8 cellular contexts compared by ENCODE assay signal in the genomic region with DNA sequence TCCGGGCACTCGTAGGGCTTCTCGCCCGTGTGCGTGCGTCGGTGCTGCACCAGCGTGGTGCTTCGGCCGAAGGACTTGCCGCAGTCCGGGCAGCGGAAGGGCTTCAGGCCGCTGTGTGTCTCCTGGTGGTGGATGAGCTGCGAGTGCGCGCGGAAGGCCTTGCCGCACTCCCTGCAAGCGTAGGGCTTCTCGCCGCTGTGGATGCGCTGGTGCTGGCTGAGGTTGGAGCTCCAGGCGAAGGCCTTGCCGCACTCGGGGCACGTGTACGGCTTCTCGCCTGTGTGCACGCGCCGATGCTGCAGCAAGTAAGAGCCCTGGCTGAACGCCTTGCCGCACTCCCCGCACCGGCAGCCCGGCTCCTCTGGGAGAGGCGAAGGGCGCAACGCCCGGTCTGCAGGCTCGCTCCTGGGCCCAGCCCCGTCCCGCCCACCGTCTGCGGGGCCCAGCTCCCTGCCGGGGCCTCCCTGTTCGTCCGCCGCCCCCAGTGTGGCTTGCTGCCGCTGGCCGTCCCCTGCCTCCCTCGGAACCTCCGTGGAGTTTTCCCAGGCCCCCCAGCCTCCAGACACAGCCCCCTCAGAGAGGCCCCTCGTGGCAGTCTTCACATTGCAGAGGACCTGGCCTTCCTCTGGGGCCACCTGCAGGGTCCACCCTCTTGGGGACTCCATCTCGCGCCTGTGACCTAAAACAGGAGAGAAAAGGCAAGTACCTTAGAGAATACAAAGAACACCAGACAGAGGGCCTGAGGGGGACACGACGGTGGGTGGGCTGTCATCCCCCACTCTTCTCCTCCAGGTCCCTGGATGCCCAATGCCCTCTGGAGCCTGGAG. TPM values are rescaled to one million over a fixed set of nuclear protein-coding genes. Genes with fewer than 3 reads are reported as not detected.
DNase-seq lines count a peak whose midpoint lies in the region; ATAC-seq and TF ChIP-seq lines count a peak whose summit lies in the region.

No MANE protein-coding gene starts in this region.

- no peak for DNase-seq in activated naive CD4-positive, alpha-beta T cell (lab: John Stamatoyannopoulos, UW)
- DNase-seq in central memory CD8-positive, alpha-beta T cell (ENCODE audit: low spot score in 2 of 2): no peak
- DNase-seq in left lung (peak in 1 of 2 donors; percentile 70), CD1c-positive myeloid dendritic cell (ENCODE audit: extremely low spot score) (no peak), BE2C (no peak)

- intact Hi-C loops in left lung (cut with DNase I): no loop called here

- H3K4me1 Mint-ChIP-seq in activated naive CD4-positive, alpha-beta T cell treated with anti-CD3 and anti-CD28 coated beads, Interleukin-2, amount 50 U/mL, for 24 hours: peaks cover 9% of the 10 kb centered on the region
- peaks cover 6% of the 10 kb centered on the region for H3K4me1 Mint-ChIP-seq in central memory CD8-positive, alpha-beta T cell

- H3K4me1 ChIP-seq in left lung: peaks cover 4 to 21% of the 10 kb centered on the region in 2 donors
- H3K4me1 ChIP-seq in urinary bladder (ENCODE audit: insufficient read depth): no peaks in the 10 kb centered on the region
- no peaks in the 10 kb centered on the region for H3K4me1 ChIP-seq in BE2C

- WGBS in urinary bladder: 21% methylated on average over 59 of the region's 59 CpGs

- H3K9me3 ChIP-seq in left lung (no peaks in the 10 kb centered on the region), BE2C (no peaks in the 10 kb centered on the region)

- peak overlapping the region; percentile 19 to 23 for H3K4me3 ChIP-seq in left lung
- peak overlapping the region; percentile 8 for H3K4me3 ChIP-seq in urinary bladder (ENCODE audit: low read depth, low read length)
- no peak overlapping the region for H3K4me3 ChIP-seq in BE2C (ENCODE audit: low read depth, low read length)

- no peaks in the 10 kb centered on the region for H3K36me3 ChIP-seq in left lung
- H3K36me3 ChIP-seq in urinary bladder (ENCODE audit: insufficient read depth): no peaks in the 10 kb centered on the region
- no peaks in the 10 kb centered on the region for H3K36me3 ChIP-seq in BE2C

- H3K27me3 ChIP-seq in left lung: peaks cover 21 to 56% of the 10 kb centered on the region in 2 donors
- H3K27me3 ChIP-seq in BE2C: no peaks in the 10 kb centered on the region

- peak overlapping the region; percentile 68 for H3K4me3 Mint-ChIP-seq in activated naive CD4-positive, alpha-beta T cell treated with anti-CD3 and anti-CD28 coated beads, Interleukin-2, amount 50 U/mL, for 24 hours
- H3K4me3 Mint-ChIP-seq in central memory CD8-positive, alpha-beta T cell: peak overlapping the region; percentile 45

- H3K27ac Mint-ChIP-seq in activated naive CD4-positive, alpha-beta T cell treated with anti-CD3 and anti-CD28 coated beads, Interleukin-2, amount 50 U/mL, for 24 hours: peak overlapping the region; percentile 23
- H3K27ac Mint-ChIP-seq in central memory CD8-positive, alpha-beta T cell (ENCODE audit: low read depth): no peak overlapping the region

- no peaks in the 10 kb centered on the region for H3K9me3 Mint-ChIP-seq in activated naive CD4-positive, alpha-beta T cell treated with anti-CD3 and anti-CD28 coated beads, Interleukin-2, amount 50 U/mL, for 24 hours
- no peaks in the 10 kb centered on the region for H3K9me3 Mint-ChIP-seq in central memory CD8-positive, alpha-beta T cell

- H3K36me3 Mint-ChIP-seq in activated naive CD4-positive, alpha-beta T cell treated with anti-CD3 and anti-CD28 coated beads, Interleukin-2, amount 50 U/mL, for 24 hours: no peaks in the 10 kb centered on the region
- H3K36me3 Mint-ChIP-seq in central memory CD8-positive, alpha-beta T cell (ENCODE audit: insufficient read depth): peaks cover 8% of the 10 kb centered on the region

- H3K27ac ChIP-seq in left lung: no peak overlapping the region
- H3K27ac ChIP-seq in urinary bladder (ENCODE audit: low read depth): no peak overlapping the region

- ATAC-seq in central memory CD8-positive, alpha-beta T cell (replicated peaks; ENCODE audit: extremely low read depth, poor library complexity, severe bottlenecking): no peak
- ATAC-seq in left lung (no peak), GM19324 (IDR thresholded peaks at IDR 0.05; ENCODE audit: low FRiP score, unreplicated experiment) (no peak)

- no peak for TF ChIP-seq CTCF in left lung (IDR thresholded peaks at IDR 0.05)
- TF ChIP-seq CTCF in BE2C (IDR thresholded peaks at IDR 0.05; ENCODE audit: low read depth, low read length): no peak

- H3K27me3 Mint-ChIP-seq in activated naive CD4-positive, alpha-beta T cell treated with anti-CD3 and anti-CD28 coated beads, Interleukin-2, amount 50 U/mL, for 24 hours: no peaks in the 10 kb centered on the region
- H3K27me3 Mint-ChIP-seq in central memory CD8-positive, alpha-beta T cell: no peaks in the 10 kb centered on the region

RNA-seq across cellular contexts. Expression of a gene that starts 3.9 kb away (rescaled TPM):
- total RNA-seq in left lung: 10 to 100 TPM in 1 of 2 donors, 1 to 10 TPM in 1; 9.8 to 10.2 TPM
- total RNA-seq in urinary bladder: 0.69 TPM
- 19.3 TPM for polyA plus RNA-seq in urinary bladder
- 13.3 TPM for polyA plus RNA-seq in BE2C (2012; ENCODE audit: insufficient read depth, insufficient read length, low read depth)

RNA-seq across cellular contexts. Expression of a gene that starts 5.4 kb away (rescaled TPM):
- total RNA-seq in left lung (1 to 10 TPM in 1 of 2 donors, under 1 TPM in 1; 0.76 to 1.2 TPM), urinary bladder (2.1 TPM)
- polyA plus RNA-seq in urinary bladder: 0.73 TPM
- 3.1 TPM for polyA plus RNA-seq in BE2C (2012; ENCODE audit: insufficient read depth, insufficient read length, low read depth)

RNA-seq across cellular contexts. Expression of a gene that starts 23.6 kb away (rescaled TPM):
- total RNA-seq in left lung (1 to 10 TPM; 1.7 to 2.1 TPM), urinary bladder (1.5 TPM)
- polyA plus RNA-seq in urinary bladder: 1.6 TPM
- 1.4 TPM for polyA plus RNA-seq in BE2C (2012; ENCODE audit: insufficient read depth, insufficient read length, low read depth)

RNA-seq across cellular contexts. Expression of a gene that starts 29.9 kb away (rescaled TPM):
- total RNA-seq in left lung: 1,000 to 10,000 TPM in 1 of 2 donors, 100 to 1,000 TPM in 1; 842 to 1,045 TPM
- 1,214 TPM for total RNA-seq in urinary bladder
- 1,879 TPM for polyA plus RNA-seq in urinary bladder
- 2,664 TPM for polyA plus RNA-seq in BE2C (2012; ENCODE audit: insufficient read depth, insufficient read length, low read depth)

RNA-seq across cellular contexts. Expression of a gene that starts 30.4 kb away (rescaled TPM):
- 1 to 10 TPM; 3.4 to 3.9 TPM for total RNA-seq in left lung
- total RNA-seq in urinary bladder: 2.9 TPM
- 1.6 TPM for polyA plus RNA-seq in urinary bladder
- polyA plus RNA-seq in BE2C (2012; ENCODE audit: insufficient read depth, insufficient read length, low read depth): 4.2 TPM
